In genomic region chr2:205925373-205926337, GRCh38 we compare ENCODE assay signal across 8 cellular contexts.
DNase-seq lines count a peak whose midpoint lies in the region; ATAC-seq and TF ChIP-seq lines count a peak whose summit lies in the region.

No MANE protein-coding gene starts in this region.

- H3K4me1 Mint-ChIP-seq in activated naive CD8-positive, alpha-beta T cell treated with anti-CD3 and anti-CD28 coated beads, Interleukin-2, amount 50 U/mL, for 24 hours: peaks cover 8% of the 10 kb centered on the region

- no peaks in the 10 kb centered on the region for H3K9me3 Mint-ChIP-seq in activated naive CD8-positive, alpha-beta T cell treated with anti-CD3 and anti-CD28 coated beads, Interleukin-2, amount 50 U/mL, for 24 hours

- no peaks in the 10 kb centered on the region for H3K9me3 ChIP-seq in Karpas-422 (ENCODE audit: low read length)
- H3K9me3 ChIP-seq in SU-DHL-6 (ENCODE audit: insufficient read depth, low read length): no peaks in the 10 kb centered on the region
- H3K9me3 ChIP-seq in right atrium auricular region: no peaks in the 10 kb centered on the region

- H3K27ac Mint-ChIP-seq in activated naive CD8-positive, alpha-beta T cell treated with anti-CD3 and anti-CD28 coated beads, Interleukin-2, amount 50 U/mL, for 24 hours: no peak overlapping the region

- H3K36me3 Mint-ChIP-seq in activated naive CD8-positive, alpha-beta T cell treated with anti-CD3 and anti-CD28 coated beads, Interleukin-2, amount 50 U/mL, for 24 hours (ENCODE audit: low read depth): no peaks in the 10 kb centered on the region

- H3K36me3 ChIP-seq in Karpas-422 (ENCODE audit: insufficient read depth, low read length) (no peaks in the 10 kb centered on the region), SU-DHL-6 (ENCODE audit: low read length) (no peaks in the 10 kb centered on the region), right atrium auricular region (no peaks in the 10 kb centered on the region)

- no peak overlapping the region for H3K4me3 Mint-ChIP-seq in activated naive CD8-positive, alpha-beta T cell treated with anti-CD3 and anti-CD28 coated beads, Interleukin-2, amount 50 U/mL, for 24 hours

- H4K20me1 ChIP-seq in Karpas-422 (ENCODE audit: insufficient read depth, low read depth, low read length) (no peaks in the 10 kb centered on the region), SU-DHL-6 (ENCODE audit: low read depth, low read length) (no peaks in the 10 kb centered on the region)

- no peaks in the 10 kb centered on the region for H3K9me2 ChIP-seq in Karpas-422 (replicated peaks; ENCODE audit: insufficient read depth, low read length)
- H3K9me2 ChIP-seq in SU-DHL-6 (replicated peaks; ENCODE audit: insufficient read depth, low read length): no peaks in the 10 kb centered on the region

- H3K4me1 ChIP-seq in Karpas-422 (ENCODE audit: low read length) (no peaks in the 10 kb centered on the region), right atrium auricular region (peaks cover 0 to 13% of the 10 kb centered on the region in 2 donors)

- H3K9ac ChIP-seq in Karpas-422 (ENCODE audit: low read length) (no peak overlapping the region), SU-DHL-6 (ENCODE audit: low read length) (no peak overlapping the region)

- no peaks in the 10 kb centered on the region for H3F3A ChIP-seq in SU-DHL-6 (ENCODE audit: insufficient read depth)

- TF ChIP-seq CTCF in SU-DHL-6 (IDR thresholded peaks at IDR 0.05; ENCODE audit: insufficient read depth, low read length, poor library complexity, severe bottlenecking): peak; percentile 83
- peak; percentile 82 to 90 for TF ChIP-seq CTCF in right atrium auricular region (IDR thresholded peaks at IDR 0.05)

- H3K4me3 ChIP-seq in Karpas-422 (ENCODE audit: low read length) (no peak overlapping the region), SU-DHL-6 (ENCODE audit: insufficient read depth, low read length, poor library complexity, severe bottlenecking) (no peak overlapping the region), right atrium auricular region (peak overlapping the region; percentile 15 to 16)

- H3K79me2 ChIP-seq in Karpas-422 (ENCODE audit: low read length) (no peaks in the 10 kb centered on the region), SU-DHL-6 (ENCODE audit: insufficient read depth, low read length) (no peaks in the 10 kb centered on the region)

- no peak overlapping the region for H3K4me2 ChIP-seq in Karpas-422 (ENCODE audit: low read depth, low read length, poor library complexity, severe bottlenecking)
- peak overlapping the region; percentile 27 for H3K4me2 ChIP-seq in SU-DHL-6 (ENCODE audit: low read depth, low read length, poor library complexity, severe bottlenecking)

- H2AFZ ChIP-seq in Karpas-422 (ENCODE audit: low read length) (no peak overlapping the region), SU-DHL-6 (ENCODE audit: low read depth, low read length, severe bottlenecking) (no peak overlapping the region)

- DNase-seq in ELR (ENCODE audit: low read depth): peak; percentile 66
- DNase-seq in Karpas-422: peak; percentile 89
- DNase-seq in activated naive CD8-positive, alpha-beta T cell treated with anti-CD3 and anti-CD28 coated beads, Interleukin-2, amount 50 U/mL, for 24 hours: peak; percentile 83
- peak; percentile 71 for DNase-seq in right atrium auricular region (ENCODE audit: low spot score)
- peak; percentile 49 for DNase-seq in putamen (ENCODE audit: low spot score)
- no peak for DNase-seq in GF-D8 (lab: John Stamatoyannopoulos, UW)

- H3K27ac ChIP-seq in Karpas-422 (ENCODE audit: low read length) (no peak overlapping the region), SU-DHL-6 (ENCODE audit: low read depth, low read length) (no peak overlapping the region), right atrium auricular region (no peak overlapping the region)

- peak; percentile 88 for ATAC-seq in GM21825 (IDR thresholded peaks at IDR 0.05; ENCODE audit: unreplicated experiment)
- ATAC-seq in activated naive CD8-positive, alpha-beta T cell treated with anti-CD3 and anti-CD28 coated beads, Interleukin-2, amount 50 U/mL, for 24 hours: peak; percentile 85

- H3K27me3 ChIP-seq in Karpas-422 (ENCODE audit: low read length): no peaks in the 10 kb centered on the region
- no peaks in the 10 kb centered on the region for H3K27me3 ChIP-seq in SU-DHL-6 (ENCODE audit: low read length)
- no peaks in the 10 kb centered on the region for H3K27me3 ChIP-seq in right atrium auricular region

- peaks cover 43% of the 10 kb centered on the region for H3K27me3 Mint-ChIP-seq in activated naive CD8-positive, alpha-beta T cell treated with anti-CD3 and anti-CD28 coated beads, Interleukin-2, amount 50 U/mL, for 24 hours

Comparison
In these comparisons a context has a peak if more than half of its experiments do, and no peak if none do; other contexts are left out.
1. H3K4me3 ChIP-seq: peak in right atrium auricular region (2 of 2); none in Karpas-422 (single experiment) and SU-DHL-6 (single experiment).